ENCODE assay signal across 8 cellular contexts in the genomic region with DNA sequence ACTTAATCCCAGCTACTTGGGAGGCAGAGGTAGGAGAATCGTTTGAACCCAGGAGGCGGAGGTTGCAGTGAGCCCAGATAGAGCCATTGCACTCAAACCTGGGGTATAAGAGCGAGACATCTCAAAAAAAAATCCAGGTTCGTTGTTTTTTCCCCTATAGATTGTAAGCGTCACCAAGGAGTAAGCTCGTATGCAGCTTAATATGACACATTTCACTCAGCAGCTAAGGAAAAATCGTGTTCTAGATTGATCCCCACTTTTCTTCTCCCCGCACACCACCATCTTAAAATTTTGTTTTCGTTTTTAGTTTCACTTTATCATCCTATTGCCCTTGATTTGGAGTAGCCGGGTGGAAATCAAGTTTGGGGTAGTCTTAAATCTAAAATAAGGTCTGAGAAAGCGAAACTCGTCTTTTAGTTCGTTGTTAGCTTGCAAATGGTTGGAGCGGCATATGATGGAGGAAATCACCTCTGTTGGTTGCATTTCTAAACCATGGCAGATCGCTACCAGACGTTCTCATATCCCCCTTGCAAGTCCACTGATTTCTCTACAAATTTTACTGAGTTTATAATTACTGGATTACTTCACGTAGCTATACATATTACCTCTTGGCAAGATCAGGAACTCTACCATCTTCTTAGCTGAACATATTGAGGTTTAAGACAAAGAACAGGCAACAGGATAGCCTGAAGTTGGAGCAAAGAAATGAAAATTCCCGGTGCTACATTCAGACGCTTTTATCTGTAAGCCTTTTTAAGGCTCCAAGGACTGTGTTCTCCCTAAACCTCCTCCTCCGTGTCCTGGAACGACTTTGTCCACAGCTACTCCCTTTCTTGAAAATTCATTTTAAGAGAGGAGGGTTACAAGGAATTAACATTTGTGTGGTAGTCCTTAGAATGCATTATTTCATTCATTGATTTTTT.
DNase-seq lines count a peak whose midpoint lies in the region; ATAC-seq and TF ChIP-seq lines count a peak whose summit lies in the region.

No MANE protein-coding gene starts in this region.

- H3K27me3 ChIP-seq in GM23338 (ENCODE audit: insufficient read depth) (no peaks in the 10 kb centered on the region), adrenal gland (no peaks in the 10 kb centered on the region)

- TF ChIP-seq CTCF in GM23338 (conservative IDR thresholded peaks at IDR 0.05; ENCODE audit: low read depth in 2 of 2) (no peak), adrenal gland (IDR thresholded peaks at IDR 0.05) (no peak), lower leg skin (IDR thresholded peaks at IDR 0.05) (no peak)

- no peak overlapping the region for H3K27ac Mint-ChIP-seq in GM23338

- H3K36me3 ChIP-seq in GM23338 (ENCODE audit: insufficient read depth): no peaks in the 10 kb centered on the region
- H3K36me3 ChIP-seq in adrenal gland (replicated peaks in 1 of 2): no peaks in the 10 kb centered on the region

- peak overlapping the region; percentile 73 for H3K4me2 ChIP-seq in GM23338

- no peaks in the 10 kb centered on the region for H3K9me2 ChIP-seq in GM23338 (ENCODE audit: insufficient read depth)

- DNase-seq in A172 (ENCODE audit: low spot score) (peak; percentile 16), GM23338 (ENCODE audit: low spot score) (no peak), adrenal gland (no peak), lower leg skin (ENCODE audit: low spot score in 2 of 2) (no peak), HK-2 (ENCODE audit: unreplicated experiment) (no peak), GF-D8 (lab: John Stamatoyannopoulos, UW) (no peak)

- peak in 1 of 2 donors; percentile 47 for TF ChIP-seq POLR2A in adrenal gland (IDR thresholded peaks at IDR 0.05)
- no peak for TF ChIP-seq POLR2A in lower leg skin (IDR thresholded peaks at IDR 0.05)

- no peak overlapping the region for H3K4me3 Mint-ChIP-seq in GM23338

- H3K27ac ChIP-seq in GM23338 (ENCODE audit: low read depth) (peak overlapping the region; percentile 86), adrenal gland (peak overlapping the region; percentile 78 to 97 (median 96))

- peaks cover 21% of the 10 kb centered on the region for H3K4me1 ChIP-seq in GM23338 (ENCODE audit: insufficient read depth)
- peaks cover 7 to 10% of the 10 kb centered on the region in 2 donors for H3K4me1 ChIP-seq in adrenal gland (replicated peaks in 1 of 2)

- peaks cover 4% of the 10 kb centered on the region; the same call in 2 of the 3 replicates for H3K9me3 Mint-ChIP-seq in GM23338

- H3K4me3 ChIP-seq in GM23338 (peak overlapping the region; percentile 76), adrenal gland (peak overlapping the region; percentile 23 to 62 (median 38)), lower leg skin (ENCODE audit: low read depth, poor library complexity, severe bottlenecking) (peak overlapping the region; percentile 19)

- ATAC-seq in GM23338: no peak
- no peak for ATAC-seq in GM18520 (IDR thresholded peaks at IDR 0.05; ENCODE audit: unreplicated experiment)
- ATAC-seq in GM21515 (IDR thresholded peaks at IDR 0.05; ENCODE audit: unreplicated experiment): no peak

- H3K4me1 Mint-ChIP-seq in GM23338: peaks cover 24% of the 10 kb centered on the region; the same call in 2 of the 3 replicates

- no peaks in the 10 kb centered on the region for H4K20me1 ChIP-seq in GM23338 (replicated peaks; ENCODE audit: insufficient read depth)

- peaks cover 15% of the 10 kb centered on the region for H3K79me2 ChIP-seq in GM23338 (replicated peaks; ENCODE audit: insufficient read depth)

- WGBS in adrenal gland, 4 donors: 3 to 6% (median 6%) methylated on average over 21 of the region's 21 CpGs
- WGBS in lower leg skin, 2 donors: 10 to 11% methylated on average over 21 of the region's 21 CpGs

- intact Hi-C loops in adrenal gland (cut with DNase I): no loop called here
- intact Hi-C loops in lower leg skin (cut with DNase I; ENCODE audit: low total_unique reads): no loop called here

- H3K36me3 Mint-ChIP-seq in GM23338 (ENCODE audit: low read depth): peaks cover 2% of the 10 kb centered on the region; the same call in 2 of the 3 replicates

- no peaks in the 10 kb centered on the region for H3K9me3 ChIP-seq in adrenal gland (replicated peaks in 1 of 3)

- peaks cover 24% of the 10 kb centered on the region for H3K27me3 Mint-ChIP-seq in GM23338 (ENCODE audit: insufficient read depth, low read depth, poor library complexity)

- H3F3A ChIP-seq in GM23338 (replicated peaks; ENCODE audit: low read depth): 0 out of 2 replicates have a peak, but pooled peaks cover 7% of the 10 kb centered on the region

- H2AFZ ChIP-seq in GM23338: no peak overlapping the region

TF ChIP-seq in GM23338, 12 proteins besides CTCF, POLR2A, EP300 and RAD21:
- TF ChIP-seq NANOG (IDR thresholded peaks at IDR 0.05; ENCODE audit: borderline replicate concordance): no peak
- no peak for TF ChIP-seq STAT1 (IDR thresholded peaks at IDR 0.05; ENCODE audit: unreplicated experiment)
- peak; percentile 39; the same call in 1 of the 2 replicates for TF ChIP-seq POLR2AphosphoS5 (IDR thresholded peaks at IDR 0.05; ENCODE audit: low read depth)

Comparison
In these comparisons a context has a peak if more than half of its experiments do, and no peak if none do; other contexts are left out.
1. H3K4me3 ChIP-seq: peak in every context shown above with its lines; median percentile 76 in GM23338; 38 in adrenal gland; 19 in lower leg skin.